In the genomic region with DNA sequence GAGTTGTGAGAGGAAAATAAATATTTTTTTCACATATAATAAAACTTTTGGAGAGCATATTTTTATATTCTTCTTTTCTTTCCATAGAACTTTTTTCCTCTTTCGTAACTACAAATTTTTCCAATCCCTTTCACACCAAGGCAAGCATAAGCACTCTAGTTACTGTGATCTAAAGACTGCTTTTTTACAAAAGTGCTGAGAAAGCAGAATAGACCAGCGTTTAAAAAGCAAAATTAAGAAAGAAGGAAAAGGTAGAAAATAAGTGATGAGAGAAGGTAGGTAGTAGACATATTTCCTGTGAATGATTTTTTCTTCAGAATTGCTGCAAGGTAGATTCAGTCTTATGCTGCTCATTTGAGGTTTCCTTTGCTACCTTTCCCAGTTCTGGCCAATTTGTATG, we compare ENCODE assay signal across 3 cellular contexts.
TF ChIP-seq lines count a peak whose summit lies in the region.

No MANE protein-coding gene starts in this region.

TF ChIP-seq in A549, 52 proteins besides CTCF, POLR2A, EP300 and RAD21:
- TF ChIP-seq, protein P1, sequence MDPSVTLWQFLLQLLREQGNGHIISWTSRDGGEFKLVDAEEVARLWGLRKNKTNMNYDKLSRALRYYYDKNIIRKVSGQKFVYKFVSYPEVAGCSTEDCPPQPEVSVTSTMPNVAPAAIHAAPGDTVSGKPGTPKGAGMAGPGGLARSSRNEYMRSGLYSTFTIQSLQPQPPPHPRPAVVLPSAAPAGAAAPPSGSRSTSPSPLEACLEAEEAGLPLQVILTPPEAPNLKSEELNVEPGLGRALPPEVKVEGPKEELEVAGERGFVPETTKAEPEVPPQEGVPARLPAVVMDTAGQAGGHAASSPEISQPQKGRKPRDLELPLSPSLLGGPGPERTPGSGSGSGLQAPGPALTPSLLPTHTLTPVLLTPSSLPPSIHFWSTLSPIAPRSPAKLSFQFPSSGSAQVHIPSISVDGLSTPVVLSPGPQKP (IDR thresholded peaks at IDR 0.05; ENCODE audit: low read depth, low read length): no peak
- TF ChIP-seq MAFK (IDR thresholded peaks at IDR 0.05; ENCODE audit: partially characterized antibody) (peak; percentile 82), FOSL2 (IDR thresholded peaks at IDR 0.05) (no peak), FOSL2 (CRISPR knock-in tag; IDR thresholded peaks at IDR 0.05) (no peak), EHMT2 (IDR thresholded peaks at IDR 0.05; ENCODE audit: low read depth) (no peak)

TF ChIP-seq in IMR-90, 13 proteins besides CTCF, POLR2A, EP300 and RAD21:
- TF ChIP-seq NFE2L2 (IDR thresholded peaks at IDR 0.05; ENCODE audit: low read depth, low read length) (no peak), CEBPB (IDR thresholded peaks at IDR 0.05; ENCODE audit: low read depth, low read length) (no peak), MAZ (IDR thresholded peaks at IDR 0.05; ENCODE audit: borderline replicate concordance, low read depth, low read length) (no peak), SMC3 (IDR thresholded peaks at IDR 0.05; ENCODE audit: low read depth, low read length) (no peak), MAFK (IDR thresholded peaks at IDR 0.05; ENCODE audit: low read depth, low read length) (peak; percentile 84), CHD1 (IDR thresholded peaks at IDR 0.05; ENCODE audit: low read depth, low read length) (no peak), MXI1 (IDR thresholded peaks at IDR 0.05; ENCODE audit: borderline replicate concordance, low read depth, low read length) (no peak)
- TF ChIP-seq, protein P2, sequence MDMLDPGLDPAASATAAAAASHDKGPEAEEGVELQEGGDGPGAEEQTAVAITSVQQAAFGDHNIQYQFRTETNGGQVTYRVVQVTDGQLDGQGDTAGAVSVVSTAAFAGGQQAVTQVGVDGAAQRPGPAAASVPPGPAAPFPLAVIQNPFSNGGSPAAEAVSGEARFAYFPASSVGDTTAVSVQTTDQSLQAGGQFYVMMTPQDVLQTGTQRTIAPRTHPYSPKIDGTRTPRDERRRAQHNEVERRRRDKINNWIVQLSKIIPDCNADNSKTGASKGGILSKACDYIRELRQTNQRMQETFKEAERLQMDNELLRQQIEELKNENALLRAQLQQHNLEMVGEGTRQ (IDR thresholded peaks at IDR 0.05; ENCODE audit: low read depth, low read length): no peak
- TF ChIP-seq, protein P1 (IDR thresholded peaks at IDR 0.05; ENCODE audit: borderline replicate concordance, low read depth, low read length): no peak
TF ChIP-seq in IMR-90: peak in this region for 1.

TF ChIP-seq in H1, 55 proteins besides CTCF, POLR2A, EP300 and RAD21:
- TF ChIP-seq MAFK (IDR thresholded peaks at IDR 0.05; ENCODE audit: low read depth, low read length) (0 out of 2 replicates have a peak, but pooled peaks have one; percentile 5), JUND (IDR thresholded peaks at IDR 0.05; ENCODE audit: low read length) (no peak)
